3 cellular contexts compared by ENCODE assay signal in genomic region chr10:29839826-29840515, GRCh38.
TF ChIP-seq lines count a peak whose summit lies in the region.

No MANE protein-coding gene starts in this region.

TF ChIP-seq in liver, 16 proteins besides CTCF, POLR2A, EP300 and RAD21:
- no peak for TF ChIP-seq NR2F2 (IDR thresholded peaks at IDR 0.05)
- no peak for TF ChIP-seq MAX (IDR thresholded peaks at IDR 0.05)
- TF ChIP-seq YY1 (IDR thresholded peaks at IDR 0.05) = no peak
- no peak for TF ChIP-seq GABPA (IDR thresholded peaks at IDR 0.05 in 1 of 2, conservative IDR thresholded peaks at IDR 0.05 in 1 of 2)
- no peak for TF ChIP-seq FOXA1 (IDR thresholded peaks at IDR 0.05)

TF ChIP-seq in HepG2, 621 proteins besides CTCF, POLR2A, EP300 and RAD21:
- no peak for TF ChIP-seq PAWR (CRISPR knock-in tag; IDR thresholded peaks at IDR 0.05; ENCODE audit: borderline replicate concordance)
- TF ChIP-seq ARID4A (CRISPR knock-in tag; IDR thresholded peaks at IDR 0.05; ENCODE audit: borderline replicate concordance) = no peak
- TF ChIP-seq ATF3 (CRISPR knock-in tag; IDR thresholded peaks at IDR 0.05) = no peak
- TF ChIP-seq GRHL1 (CRISPR knock-in tag; conservative IDR thresholded peaks at IDR 0.05) = no peak
- TF ChIP-seq PRDM4 (CRISPR knock-in tag; IDR thresholded peaks at IDR 0.05; ENCODE audit: borderline replicate concordance) = no peak
- no peak for TF ChIP-seq NFKB2 (CRISPR knock-in tag; IDR thresholded peaks at IDR 0.05; ENCODE audit: borderline replicate concordance)
- TF ChIP-seq ZMYM2 (CRISPR knock-in tag; IDR thresholded peaks at IDR 0.05) = no peak
- no peak for TF ChIP-seq ZNF558 (CRISPR knock-in tag; IDR thresholded peaks at IDR 0.05; ENCODE audit: borderline replicate concordance)
- TF ChIP-seq ZNF616 (CRISPR knock-in tag; IDR thresholded peaks at IDR 0.05; ENCODE audit: low read depth) = no peak
- TF ChIP-seq REPIN1 (CRISPR knock-in tag; IDR thresholded peaks at IDR 0.05; ENCODE audit: borderline replicate concordance, low read depth) = no peak
- no peak for TF ChIP-seq CENPX (CRISPR knock-in tag; IDR thresholded peaks at IDR 0.05)
- TF ChIP-seq ZNF607 (CRISPR knock-in tag; IDR thresholded peaks at IDR 0.05; ENCODE audit: borderline replicate concordance) = no peak
- no peak for TF ChIP-seq YY1 (IDR thresholded peaks at IDR 0.05; ENCODE audit: insufficient read depth, insufficient replicate concordance, low read depth, low read length)
- no peak for TF ChIP-seq SAP130 (CRISPR knock-in tag; IDR thresholded peaks at IDR 0.05; ENCODE audit: low read depth)
- no peak for TF ChIP-seq MED13 (CRISPR knock-in tag; IDR thresholded peaks at IDR 0.05)

TF ChIP-seq in H1, 55 proteins besides CTCF, POLR2A, EP300 and RAD21:
- TF ChIP-seq ZNF274 (IDR thresholded peaks at IDR 0.05; ENCODE audit: borderline replicate concordance, extremely low read depth, low read length) (no peak), SP1 (IDR thresholded peaks at IDR 0.05; ENCODE audit: low read depth, low read length) (0 out of 2 replicates have a peak, but pooled peaks have one; percentile 28), POLR2AphosphoS5 (IDR thresholded peaks at IDR 0.05; ENCODE audit: low read depth, low read length) (no peak), TBP (IDR thresholded peaks at IDR 0.05; ENCODE audit: low read depth, low read length) (no peak), USF2 (IDR thresholded peaks at IDR 0.05; ENCODE audit: low read length) (no peak), RBBP5 (IDR thresholded peaks at IDR 0.05; ENCODE audit: borderline replicate concordance, low read depth, low read length) (0 out of 2 replicates have a peak, but pooled peaks have one; percentile 59), SUZ12 (IDR thresholded peaks at IDR 0.05; ENCODE audit: low read length) (no peak), SP2 (IDR thresholded peaks at IDR 0.05; ENCODE audit: low read length) (no peak), POU5F1 (IDR thresholded peaks at IDR 0.05; ENCODE audit: low read depth, low read length) (no peak), E2F6 (IDR thresholded peaks at IDR 0.05) (no peak), NRF1 (IDR thresholded peaks at IDR 0.05; ENCODE audit: low read depth, low read length) (no peak), CEBPB (IDR thresholded peaks at IDR 0.05; ENCODE audit: low read depth, low read length) (peak; percentile 53), TCF12 (IDR thresholded peaks at IDR 0.05; ENCODE audit: low read depth, low read length) (peak; percentile 74; the same call in 1 of the 2 replicates), SIN3A (conservative IDR thresholded peaks at IDR 0.05 in 1 of 2, IDR thresholded peaks at IDR 0.05 in 1 of 2; ENCODE audit: low read depth in 1 of 2, low read length in 2 of 2) (no peak), TEAD4 (IDR thresholded peaks at IDR 0.05; ENCODE audit: low read depth, low read length) (peak; percentile 54; the same call in 1 of the 2 replicates)
